ENCODE assay signal across 1 cellular context in the genomic region with DNA sequence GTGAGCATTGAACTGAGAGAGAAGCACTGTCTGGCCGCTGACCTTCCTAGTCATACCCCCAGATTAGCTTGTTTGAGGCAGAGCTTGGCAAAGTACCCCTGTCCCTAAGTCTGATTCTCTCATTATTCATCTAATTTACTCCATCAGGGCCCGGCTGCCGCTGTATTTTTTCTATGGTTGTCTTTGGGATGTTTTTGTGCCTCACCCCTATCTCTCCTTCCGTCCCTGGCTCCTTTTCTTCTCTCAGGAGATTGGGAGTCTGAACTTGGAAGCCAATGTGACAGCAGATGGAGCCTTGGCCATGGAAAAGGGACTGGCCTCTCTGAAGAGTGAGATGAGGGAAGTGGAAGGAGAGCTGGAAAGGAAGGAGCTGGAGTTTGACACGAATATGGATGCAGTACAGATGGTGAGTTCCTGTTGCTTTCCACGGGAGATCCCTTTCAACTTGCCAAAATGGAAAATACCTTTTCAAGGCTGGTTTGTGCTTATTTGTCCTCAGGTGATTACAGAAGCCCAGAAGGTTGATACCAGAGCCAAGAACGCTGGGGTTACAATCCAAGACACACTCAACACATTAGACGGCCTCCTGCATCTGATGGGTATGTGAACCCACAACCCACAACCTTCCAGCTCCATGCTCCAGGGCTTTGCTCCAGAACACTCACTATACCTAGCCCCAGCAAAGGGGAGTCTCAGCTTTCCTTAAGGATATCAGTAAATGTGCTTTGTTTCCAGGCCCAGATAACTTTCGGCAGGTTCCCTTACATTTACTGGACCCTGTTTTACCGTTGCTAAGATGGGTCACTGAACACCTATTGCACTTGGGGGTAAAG.
TF ChIP-seq lines count a peak whose summit lies in the region.

No MANE protein-coding gene starts in this region.

TF ChIP-seq in IMR-90, 13 proteins besides CTCF, POLR2A, EP300 and RAD21 (continued from another document):
- TF ChIP-seq, protein P1, sequence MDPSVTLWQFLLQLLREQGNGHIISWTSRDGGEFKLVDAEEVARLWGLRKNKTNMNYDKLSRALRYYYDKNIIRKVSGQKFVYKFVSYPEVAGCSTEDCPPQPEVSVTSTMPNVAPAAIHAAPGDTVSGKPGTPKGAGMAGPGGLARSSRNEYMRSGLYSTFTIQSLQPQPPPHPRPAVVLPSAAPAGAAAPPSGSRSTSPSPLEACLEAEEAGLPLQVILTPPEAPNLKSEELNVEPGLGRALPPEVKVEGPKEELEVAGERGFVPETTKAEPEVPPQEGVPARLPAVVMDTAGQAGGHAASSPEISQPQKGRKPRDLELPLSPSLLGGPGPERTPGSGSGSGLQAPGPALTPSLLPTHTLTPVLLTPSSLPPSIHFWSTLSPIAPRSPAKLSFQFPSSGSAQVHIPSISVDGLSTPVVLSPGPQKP (IDR thresholded peaks at IDR 0.05; ENCODE audit: borderline replicate concordance, low read depth, low read length) = no peak
- TF ChIP-seq BHLHE40 (IDR thresholded peaks at IDR 0.05; ENCODE audit: low read depth, low read length) = no peak
- no peak for TF ChIP-seq RCOR1 (IDR thresholded peaks at IDR 0.05; ENCODE audit: insufficient replicate concordance, low read length)
